Comparison of ENCODE assay signal across 18 cellular contexts in genomic region chr2:127581516-127582490, GRCh38. TPM values are rescaled to one million over a fixed set of nuclear protein-coding genes. Genes with fewer than 3 reads are reported as not detected.
DNase-seq lines count a peak whose midpoint lies in the region; ATAC-seq and TF ChIP-seq lines count a peak whose summit lies in the region.
"Had no signal": no experiment of that assay in that cellular context is flagged by ENCODE, and none has a peak within 500 bp of the region (broad histone marks: within the 10 kb centered on the region; RNA-seq: fewer than 3 reads in every experiment).

No MANE protein-coding gene starts in this region.

- H3K9ac ChIP-seq in PC-3 (ENCODE audit: low read length): no peak overlapping the region
- H3K9ac ChIP-seq: BLaER1 treated with 17β-estradiol and CSF1 and Interleukin-3, amounts not matched to agents 10 nM and 100 nM had no signal

- no peaks in the 10 kb centered on the region for H3K36me3 Mint-ChIP-seq in activated CD4-positive, alpha-beta memory T cell treated with anti-CD3 and anti-CD28 coated beads for 36 hours

- no peaks in the 10 kb centered on the region for H3K36me3 ChIP-seq in PC-3 (ENCODE audit: low read depth, low read length)
- H3K36me3 ChIP-seq: BLaER1 treated with 17β-estradiol and CSF1 and Interleukin-3, amounts not matched to agents 10 nM and 100 nM had no signal

- H3K27me3 Mint-ChIP-seq in activated CD4-positive, alpha-beta memory T cell treated with anti-CD3 and anti-CD28 coated beads for 36 hours: peaks cover 4% of the 10 kb centered on the region

- H3F3A ChIP-seq in PC-3 (ENCODE audit: low read length, unreplicated experiment): no peaks in the 10 kb centered on the region

- no peaks in the 10 kb centered on the region for H3K9me3 ChIP-seq in PC-3 (ENCODE audit: low read length)
- H3K9me3 ChIP-seq: BLaER1 treated with 17β-estradiol and CSF1 and Interleukin-3, amounts not matched to agents 10 nM and 100 nM had no signal

- no peaks in the 10 kb centered on the region for H3K4me1 Mint-ChIP-seq in activated CD4-positive, alpha-beta memory T cell treated with anti-CD3 and anti-CD28 coated beads for 36 hours (ENCODE audit: low read depth)

- no peak overlapping the region for H3K4me3 Mint-ChIP-seq in activated CD4-positive, alpha-beta memory T cell treated with anti-CD3 and anti-CD28 coated beads for 36 hours

- no peaks in the 10 kb centered on the region for H3K79me2 ChIP-seq in PC-3 (ENCODE audit: low read length)

- DNase-seq in activated CD8-positive, alpha-beta memory T cell treated with anti-CD3 and anti-CD28 coated beads for 24 hours: peak; percentile 37
- no peak for DNase-seq in activated CD8-positive, alpha-beta memory T cell treated with anti-CD3 and anti-CD28 coated beads, Interleukin-2, amount 50 U/mL, for 4 hours
- DNase-seq in activated CD4-positive, alpha-beta memory T cell treated with anti-CD3 and anti-CD28 coated beads for 36 hours: peak; percentile 3
- DNase-seq in left lobe of liver (ENCODE audit: low spot score) (peak; percentile 32), PC-3 (no peak), dermis blood vessel endothelial cell (no peak)
- peak; percentile 14 for DNase-seq in stimulated activated CD8-positive, alpha-beta memory T cell treated with anti-CD3 and anti-CD28 coated beads, Interleukin-4, amount 100 ng/mL, for 48 hours
- no peak for DNase-seq in stimulated activated CD4-positive, alpha-beta T cell treated with anti-CD3 and anti-CD28 coated beads, Interleukin-4, amount 100 ng/mL, for 4 hours
- DNase-seq: DMS 273 treated with DMSO at 0.1 percent for 48 hours; KG1; NCI-H1048; NCI-H1694 treated with DMSO at 0.1 percent for 48 hours; NCI-H345; NCI-H69; NK-92 treated with Interleukin-12 subunit alpha and Interleukin-12 subunit beta, amount 100 ng/mL, for 24 hours had no signal

- no peak for TF ChIP-seq CTCF in PC-3 (conservative IDR thresholded peaks at IDR 0.05; ENCODE audit: low read depth, low read length)

- H3K9me3 Mint-ChIP-seq in activated CD4-positive, alpha-beta memory T cell treated with anti-CD3 and anti-CD28 coated beads for 36 hours: no peaks in the 10 kb centered on the region

- no peaks in the 10 kb centered on the region for H4K20me1 ChIP-seq in PC-3 (ENCODE audit: low read length)
- H4K20me1 ChIP-seq: BLaER1 treated with 17β-estradiol and CSF1 and Interleukin-3, amounts not matched to agents 10 nM and 100 nM had no signal

- no peak for ATAC-seq in left lobe of liver
- no peak for ATAC-seq in PC-3

- CTCF ChIA-PET in activated CD4-positive, alpha-beta memory T cell treated with anti-CD3 and anti-CD28 coated beads for 36 hours (lab: Charles Lee): interaction anchor here (1.3 kb wide), 1 partner anchor 9 kb away, joined by 11 read pairs; no protein-coding TSS in a partner anchor
- CTCF ChIA-PET in PC-3 (lab: Charles Lee): no interaction called here

- H3K27me3 ChIP-seq in PC-3 (ENCODE audit: low read length): no peaks in the 10 kb centered on the region
- H3K27me3 ChIP-seq: BLaER1 treated with 17β-estradiol and CSF1 and Interleukin-3, amounts not matched to agents 10 nM and 100 nM had no signal

- no peak overlapping the region for H2AFZ ChIP-seq in PC-3 (ENCODE audit: low read length)

- H3K9me2 ChIP-seq in PC-3 (replicated peaks; ENCODE audit: low read length): no peaks in the 10 kb centered on the region

- H3K4me2 ChIP-seq in PC-3 (ENCODE audit: low read length): no peak overlapping the region
- H3K4me2 ChIP-seq: BLaER1 treated with 17β-estradiol and CSF1 and Interleukin-3, amounts not matched to agents 10 nM and 100 nM had no signal

- intact Hi-C loops in activated CD4-positive, alpha-beta memory T cell treated with anti-CD3 and anti-CD28 coated beads for 36 hours (cut with micrococcal nuclease): no loop called here
- intact Hi-C loops in PC-3 (cut with micrococcal nuclease): no loop called here

- BruUV-seq in PC-3 (replicated peaks; lab: Mats Ljungman, UMichigan): no TSS peak

- no peak overlapping the region for H3K4me3 ChIP-seq in PC-3 (ENCODE audit: low read length)
- H3K4me3 ChIP-seq: BLaER1 treated with 17β-estradiol and CSF1 and Interleukin-3, amounts not matched to agents 10 nM and 100 nM had no signal

- H3K27ac Mint-ChIP-seq in activated CD4-positive, alpha-beta memory T cell treated with anti-CD3 and anti-CD28 coated beads for 36 hours: no peak overlapping the region

- H3K4me1 ChIP-seq in PC-3 (ENCODE audit: insufficient read depth, low read length): no peaks in the 10 kb centered on the region

- POLR2A ChIA-PET in activated CD4-positive, alpha-beta memory T cell treated with anti-CD3 and anti-CD28 coated beads for 36 hours (lab: Charles Lee): no interaction called here
- POLR2A ChIA-PET in PC-3 (lab: Charles Lee; ENCODE audit: unreplicated experiment): no interaction called here

- H3K27ac ChIP-seq in PC-3 (ENCODE audit: low read length): no peak overlapping the region
- H3K27ac ChIP-seq: 22Rv1; BLaER1 treated with 17β-estradiol and CSF1 and Interleukin-3, amounts not matched to agents 10 nM and 100 nM had no signal

RNA-seq across cellular contexts. Expression of gene MYO7B, which starts 46.3 kb away (rescaled TPM):
- under 1 TPM; 0.14 to 0.58 TPM for total RNA-seq in activated CD4-positive, alpha-beta memory T cell treated with anti-CD3 and anti-CD28 coated beads for 36 hours
- total RNA-seq in left lobe of liver (0.63 TPM), PC-3 (2014; rRNA removed) (28.0 and 37.8 TPM in 2 replicates), dermis blood vessel endothelial cell (0.09 TPM in 1 of 2 replicates, not detected in the other)
- total RNA-seq: H1 had no signal

RNA-seq across cellular contexts. Expression of gene IWS1, which starts 55.5 kb away (rescaled TPM):
- total RNA-seq in activated CD4-positive, alpha-beta memory T cell treated with anti-CD3 and anti-CD28 coated beads for 36 hours: 10 to 100 TPM; 57.0 to 57.1 TPM
- 19.1 TPM for total RNA-seq in left lobe of liver
- total RNA-seq in PC-3 (2014; rRNA removed): 51.4 and 63.6 TPM in 2 replicates
- total RNA-seq in dermis blood vessel endothelial cell: 42.8 and 53.1 TPM in 2 replicates

Comparison
In these comparisons a context has a peak if more than half of its experiments do, and no peak if none do; other contexts are left out.
1. DNase-seq: peak in activated CD8-positive, alpha-beta memory T cell treated with anti-CD3 and anti-CD28 coated beads for 24 hours (single experiment), activated CD4-positive, alpha-beta memory T cell treated with anti-CD3 and anti-CD28 coated beads for 36 hours (single experiment), left lobe of liver (single experiment) and stimulated activated CD8-positive, alpha-beta memory T cell treated with anti-CD3 and anti-CD28 coated beads, Interleukin-4, amount 100 ng/mL, for 48 hours (single experiment); none in activated CD8-positive, alpha-beta memory T cell treated with anti-CD3 and anti-CD28 coated beads, Interleukin-2, amount 50 U/mL, for 4 hours (single experiment), stimulated activated CD4-positive, alpha-beta T cell treated with anti-CD3 and anti-CD28 coated beads, Interleukin-4, amount 100 ng/mL, for 4 hours (0 of 2), PC-3 (single experiment) and dermis blood vessel endothelial cell (single experiment).
2. RNA of gene MYO7B, which starts 46.3 kb away (total RNA-seq): 28.0 to 37.8 TPM in PC-3; 0.63 TPM in left lobe of liver (single experiment), 0.14 to 0.58 TPM in activated CD4-positive, alpha-beta memory T cell treated with anti-CD3 and anti-CD28 coated beads for 36 hours and 0.09 TPM in dermis blood vessel endothelial cell; every median in the first group is over 10 times any median in the second.